1 cellular context compared by ENCODE assay signal in genomic region chr19:57755031-57755430, GRCh38.
TF ChIP-seq lines count a peak whose summit lies in the region.

No MANE protein-coding gene starts in this region.

TF ChIP-seq in HEK293, 187 proteins besides CTCF, POLR2A, EP300 and RAD21 (continued from another document):
- TF ChIP-seq ZNF280D (tag by site-specific recombination; IDR thresholded peaks at IDR 0.05) (no peak), ZNF548 (tag by site-specific recombination; IDR thresholded peaks at IDR 0.05) (no peak), ZNF473 (tag by site-specific recombination; IDR thresholded peaks at IDR 0.05) (no peak), SETDB1 (IDR thresholded peaks at IDR 0.05; ENCODE audit: insufficient read length, low read length) (peak; percentile 73)
